ENCODE assay signal across 18 cellular contexts in the genomic region with DNA sequence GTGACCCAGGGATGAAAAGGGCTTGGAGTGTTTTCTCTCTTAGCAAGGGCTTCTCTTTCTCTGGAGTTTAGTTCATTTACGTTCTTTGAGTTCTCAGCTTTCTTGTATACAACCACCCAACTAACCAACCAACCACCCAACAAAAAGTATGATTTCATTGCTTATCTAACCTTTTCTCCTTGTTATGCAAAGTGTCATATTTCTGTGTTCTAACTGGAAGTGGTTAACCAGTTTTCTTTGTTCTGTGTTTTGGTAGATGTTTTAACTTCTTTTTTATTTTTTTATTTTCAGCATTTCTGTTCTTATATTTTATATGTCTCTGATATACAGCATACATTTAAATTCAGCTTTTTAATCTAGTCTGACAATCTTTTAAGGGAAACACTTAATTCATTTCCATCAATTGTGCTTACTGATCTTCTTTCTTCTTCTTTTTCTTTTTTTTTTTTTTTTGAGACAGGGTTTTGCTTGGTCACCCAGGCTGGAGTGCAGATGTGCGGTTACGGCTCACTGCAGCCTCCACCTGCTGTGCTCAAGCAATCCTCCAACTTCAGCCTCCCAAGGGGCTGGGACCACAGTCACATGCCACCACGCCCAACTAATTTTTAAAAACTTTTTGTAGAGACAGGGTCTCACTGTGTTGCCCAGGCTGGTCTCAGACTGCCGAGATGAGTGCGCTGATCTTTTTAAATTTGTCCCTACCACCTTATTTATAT. TPM values are rescaled to one million over a fixed set of nuclear protein-coding genes. Genes with fewer than 3 reads are reported as not detected.
DNase-seq lines count a peak whose midpoint lies in the region; ATAC-seq, FAIRE-seq and TF ChIP-seq lines count a peak whose summit lies in the region.
"Had no signal": no experiment of that assay in that cellular context is flagged by ENCODE, and none has a peak within 500 bp of the region (broad histone marks: within the 10 kb centered on the region; RNA-seq: fewer than 3 reads in every experiment).

No MANE protein-coding gene starts in this region.

- H2BK120ac ChIP-seq in trophoblast cell (ENCODE audit: insufficient read depth, low read length, poor library complexity), result no peak overlapping the region

- POLR2A ChIA-PET in K562 (lab: Yijun Ruan, JAX), result interaction anchor here (1.9 kb wide), 1 partner anchor 15 kb away, joined by 5 read pairs; no protein-coding TSS in a partner anchor

- H3K23ac ChIP-seq in trophoblast cell (ENCODE audit: low read length), result no peak overlapping the region

- H3K9me1 ChIP-seq in K562 (ENCODE audit: control insufficient read depth, insufficient read depth, low read length), result no peaks in the 10 kb centered on the region

- TF ChIP-seq CTCF in K562 (IDR thresholded peaks at IDR 0.05 in 2 of 3, conservative IDR thresholded peaks at IDR 0.05 in 1 of 3; ENCODE audit: insufficient read depth in 2 of 3, low read depth in 1 of 3, low read length in 3 of 3), result no peak

- H3K79me2 ChIP-seq in Karpas-422 (ENCODE audit: low read length) (peaks cover 79% of the 10 kb centered on the region), K562 (ENCODE audit: control insufficient read depth, insufficient read depth, low read length) (peaks cover 76% of the 10 kb centered on the region), trophoblast cell (ENCODE audit: control insufficient read depth, insufficient read depth, low read length, poor library complexity) (no peaks in the 10 kb centered on the region)

- FAIRE-seq in K562 (lab: Jason Lieb, UNC), result no peak
- FAIRE-seq: bronchial epithelial cell had no signal

- no peak overlapping the region for H3K4me3 Mint-ChIP-seq in activated CD8-positive, alpha-beta memory T cell treated with anti-CD3 and anti-CD28 coated beads, Interleukin-2, amount 10 ng/mL, durations not matched to agents 7 days and 5 days
- H3K4me3 Mint-ChIP-seq: neural crest cell had no signal

- H2AFZ ChIP-seq in Karpas-422 (ENCODE audit: low read length) (no peak overlapping the region), K562 (ENCODE audit: low read depth, low read length) (no peak overlapping the region), trophoblast cell (ENCODE audit: insufficient read depth, low read length, poor library complexity) (no peak overlapping the region)
- H2AFZ ChIP-seq: GM23248 had no signal

- H4K20me1 ChIP-seq in Karpas-422 (ENCODE audit: insufficient read depth, low read depth, low read length) (peaks cover 5% of the 10 kb centered on the region; the same call in 1 of the 2 replicates), K562 (replicated peaks; ENCODE audit: control insufficient read depth, insufficient read depth, low read length) (no peaks in the 10 kb centered on the region)

- BruUV-seq in K562 (replicated peaks; lab: Mats Ljungman, UMichigan), result no TSS peak

- H4K91ac ChIP-seq in trophoblast cell (ENCODE audit: low read depth, low read length), result no peak overlapping the region

- no peak overlapping the region for H2AK5ac ChIP-seq in trophoblast cell (ENCODE audit: low read length)

- no peak overlapping the region for H4K12ac ChIP-seq in trophoblast cell (ENCODE audit: low read depth, low read length)

- peaks cover 25% of the 10 kb centered on the region for H3K36me3 ChIP-seq in Karpas-422 (ENCODE audit: insufficient read depth, low read length)
- H3K36me3 ChIP-seq in K562 (ENCODE audit: control insufficient read depth, insufficient read depth, low read length), result peaks cover 10% of the 10 kb centered on the region; the same call in 2 of the 3 replicates
- H3K36me3 ChIP-seq in trophoblast cell (ENCODE audit: control insufficient read depth in 1 of 2, insufficient read depth in 2 of 2, low read length in 2 of 2), result peaks cover 0 to 1% of the 10 kb centered on the region in 2 experiments
- H3K36me3 ChIP-seq: lower lobe of right lung, right atrium auricular region, thoracic aorta had no signal

- CTCF ChIA-PET in activated CD8-positive, alpha-beta memory T cell treated with anti-CD3 and anti-CD28 coated beads, Interleukin-2, amount 10 ng/mL, durations not matched to agents 7 days and 5 days (lab: Charles Lee), result interaction anchor here (1.5 kb wide), 1 partner anchor 10 kb away, joined by 3 read pairs; no protein-coding TSS in a partner anchor
- CTCF ChIA-PET in K562 (lab: Yijun Ruan, JAX; ENCODE audit: low intra/inter-chr PET ratio), result no interaction called here

- H3K9me2 ChIP-seq in Karpas-422 (replicated peaks; ENCODE audit: insufficient read depth, low read length), result no peaks in the 10 kb centered on the region

- H3K9ac ChIP-seq in Karpas-422 (ENCODE audit: low read length), result peak overlapping the region; percentile 6; the same call in 1 of the 2 replicates
- no peak overlapping the region for H3K9ac ChIP-seq in K562 (ENCODE audit: insufficient read depth in 1 of 2, low read depth in 2 of 2, low read length in 2 of 2)
- H3K9ac ChIP-seq in trophoblast cell (ENCODE audit: low read length), result no peak overlapping the region
- H3K9ac ChIP-seq: GM23248 had no signal

- 96% methylated on average over 4 of the region's 6 CpGs for WGBS in K562 (ENCODE audit: insufficient coverage, low coverage, missing lambda C conversion rate)
- WGBS in trophoblast cell (ENCODE audit: extremely low coverage, insufficient coverage, insufficient read length), result no CpG with 5 or more reads among the region's 6 CpGs

- intact Hi-C loops in K562 (cut with micrococcal nuclease), result no loop called here

- H3K4me2 ChIP-seq in Karpas-422 (ENCODE audit: low read depth, low read length, poor library complexity, severe bottlenecking) (peak overlapping the region; percentile 80), K562 (ENCODE audit: insufficient read depth, low read length) (no peak overlapping the region), trophoblast cell (ENCODE audit: low read length) (no peak overlapping the region)

- H3K27me3 Mint-ChIP-seq in activated CD8-positive, alpha-beta memory T cell treated with anti-CD3 and anti-CD28 coated beads, Interleukin-2, amount 10 ng/mL, durations not matched to agents 7 days and 5 days, result no peaks in the 10 kb centered on the region

- H2BK5ac ChIP-seq in trophoblast cell (ENCODE audit: low read depth, low read length, poor library complexity), result no peak overlapping the region

- peak; percentile 45 for ATAC-seq in activated CD8-positive, alpha-beta memory T cell treated with anti-CD3 and anti-CD28 coated beads, Interleukin-2, amount 10 ng/mL, durations not matched to agents 7 days and 5 days
- ATAC-seq in K562, result no peak
- no peak for ATAC-seq in HG02763 (IDR thresholded peaks at IDR 0.05; ENCODE audit: unreplicated experiment)
- ATAC-seq in HG03520 (IDR thresholded peaks at IDR 0.05; ENCODE audit: unreplicated experiment), result no peak
- ATAC-seq in HG02571 (IDR thresholded peaks at IDR 0.05; ENCODE audit: unreplicated experiment), result no peak
- ATAC-seq: lower lobe of right lung had no signal

- TF ChIP-seq POLR2A in K562 (conservative IDR thresholded peaks at IDR 0.05), result no peak

- H3K27me3 ChIP-seq in Karpas-422 (ENCODE audit: low read length) (no peaks in the 10 kb centered on the region), K562 (ENCODE audit: control insufficient read depth in 2 of 2, insufficient read depth in 2 of 2, low read length in 2 of 2) (no peaks in the 10 kb centered on the region), trophoblast cell (ENCODE audit: insufficient read depth, low read length) (no peaks in the 10 kb centered on the region)
- H3K27me3 ChIP-seq: right atrium auricular region had no signal

- peaks cover 32% of the 10 kb centered on the region for H3K4me1 Mint-ChIP-seq in activated CD8-positive, alpha-beta memory T cell treated with anti-CD3 and anti-CD28 coated beads, Interleukin-2, amount 10 ng/mL, durations not matched to agents 7 days and 5 days
- H3K4me1 Mint-ChIP-seq: neural crest cell had no signal

- no peak overlapping the region for H2BK12ac ChIP-seq in trophoblast cell (ENCODE audit: low read length)

- no peak for TF ChIP-seq RAD21 in K562 (CRISPR knock-in tag; conservative IDR thresholded peaks at IDR 0.05 in 1 of 2, IDR thresholded peaks at IDR 0.05 in 1 of 2)

- H3K79me1 ChIP-seq in trophoblast cell (ENCODE audit: low read length), result no peaks in the 10 kb centered on the region

- H3K18ac ChIP-seq in trophoblast cell (ENCODE audit: low read length), result peak overlapping the region; percentile 82

- no peak overlapping the region for H3K14ac ChIP-seq in trophoblast cell (ENCODE audit: low read length)

- peak overlapping the region; percentile 49 for H3K27ac Mint-ChIP-seq in activated CD8-positive, alpha-beta memory T cell treated with anti-CD3 and anti-CD28 coated beads, Interleukin-2, amount 10 ng/mL, durations not matched to agents 7 days and 5 days

- H3K27ac ChIP-seq in Karpas-422 (ENCODE audit: low read length), result peak overlapping the region; percentile 94
- no peak overlapping the region for H3K27ac ChIP-seq in K562 (ENCODE audit: extremely low read depth, low read depth, low read length)
- H3K27ac ChIP-seq in trophoblast cell (ENCODE audit: low read depth, low read length), result no peak overlapping the region
- H3K27ac ChIP-seq: GM23248, lower lobe of right lung, right atrium auricular region, thoracic aorta had no signal

- H3K4me3 ChIP-seq in Karpas-422 (ENCODE audit: low read length) (peak overlapping the region; percentile 5; the same call in 1 of the 2 replicates), K562 (no peak overlapping the region), trophoblast cell (ENCODE audit: low read depth, low read length) (no peak overlapping the region)
- H3K4me3 ChIP-seq: GM23248, lower lobe of right lung, right atrium auricular region, thoracic aorta had no signal

- no peak overlapping the region for H4K8ac ChIP-seq in trophoblast cell (ENCODE audit: low read depth, low read length)

- H3K9me3 ChIP-seq in Karpas-422 (ENCODE audit: low read length) (no peaks in the 10 kb centered on the region), K562 (replicated peaks; ENCODE audit: control insufficient read depth, insufficient read depth, low read depth, low read length) (peaks cover 2% of the 10 kb centered on the region; the same call in 1 of the 2 replicates), trophoblast cell (ENCODE audit: insufficient read depth, low read depth, low read length) (no peaks in the 10 kb centered on the region)

- no peak for DNase-seq in activated CD8-positive, alpha-beta memory T cell treated with anti-CD3 and anti-CD28 coated beads, Interleukin-2, amount 10 ng/mL, durations not matched to agents 7 days and 5 days
- no peak for DNase-seq in activated CD8-positive, alpha-beta memory T cell treated with anti-CD3 and anti-CD28 coated beads, Interleukin-2, amount 50 U/mL, for 48 hours
- DNase-seq in Karpas-422, result peak; percentile 88
- DNase-seq in K562 (ENCODE audit: extremely low read depth in 1 of 4, low spot score in 3 of 4), result no peak
- no peak for DNase-seq in trophoblast cell
- DNase-seq: activated gamma-delta T cell; effector CD4-positive, alpha-beta T cell; foreskin melanocyte; GM23248; lower lobe of right lung; stimulated activated CD4-positive, alpha-beta T cell treated with anti-CD3 and anti-CD28 coated beads, Interleukin-1b, Interleukin-23, amount 100 ng/mL, for 48 hours had no signal

- in situ Hi-C loops in K562 (cut with MboI), result no loop called here

- TF ChIP-seq EP300 in K562 (IDR thresholded peaks at IDR 0.05; ENCODE audit: low read length), result no peak

- H3K4me1 ChIP-seq in Karpas-422 (ENCODE audit: low read length), result peaks cover 63% of the 10 kb centered on the region
- H3K4me1 ChIP-seq in K562 (replicated peaks in 1 of 2; ENCODE audit: control insufficient read depth in 2 of 2, insufficient read depth in 2 of 2, low read length in 2 of 2), result peaks cover 0 to 21% of the 10 kb centered on the region in 2 experiments; a peak in 3 of 5 replicates
- H3K4me1 ChIP-seq in trophoblast cell (ENCODE audit: control insufficient read depth in 1 of 2, insufficient read depth in 2 of 2, low read length in 2 of 2), result peaks cover 0 to 4% of the 10 kb centered on the region in 2 experiments

- H3K9me3 Mint-ChIP-seq in activated CD8-positive, alpha-beta memory T cell treated with anti-CD3 and anti-CD28 coated beads, Interleukin-2, amount 10 ng/mL, durations not matched to agents 7 days and 5 days (ENCODE audit: low read depth), result peaks cover 5% of the 10 kb centered on the region

- no peak overlapping the region for H3K4ac ChIP-seq in trophoblast cell (ENCODE audit: low read depth, low read length)

- H3K36me3 Mint-ChIP-seq in activated CD8-positive, alpha-beta memory T cell treated with anti-CD3 and anti-CD28 coated beads, Interleukin-2, amount 10 ng/mL, durations not matched to agents 7 days and 5 days, result peaks cover 24% of the 10 kb centered on the region

RNA-seq across cellular contexts. Expression of gene NLK, which starts 29.6 kb away (rescaled TPM):
- 10 to 100 TPM; 13.1 to 16.1 TPM for total RNA-seq in activated CD8-positive, alpha-beta memory T cell treated with anti-CD3 and anti-CD28 coated beads, Interleukin-2, amount 10 ng/mL, durations not matched to agents 7 days and 5 days
- total RNA-seq in Karpas-422 (2014; rRNA removed; shearing (Covaris generic); ENCODE audit: low replicate concordance), result 36.0 and 60.0 TPM in 2 replicates
- 88.0 and 129 TPM in 2 replicates for total RNA-seq in K562 (2011; cell fraction: chromatin; rRNA removed; ENCODE audit: low replicate concordance)
- 64.0 and 66.8 TPM in 2 replicates for total RNA-seq in K562 (2011; cell fraction: nucleolus; rRNA removed)
- 80.4 and 113 TPM in 2 replicates for total RNA-seq in K562 (2011; cell fraction: nucleoplasm; rRNA removed)
- total RNA-seq in K562 (2014; rRNA removed) (25.7 and 25.8 TPM in 2 replicates), K562 (2014; rRNA removed; fragmentation: Illumina TruSeq; extraction: Trizol) (26.3 and 29.8 TPM in 2 replicates), K562 (2015; rRNA removed; fragmentation: Illumina TruSeq; extraction: Trizol) (33.2 and 33.7 TPM in 2 replicates), K562 (2021) (29.1 and 29.2 TPM in 2 replicates)
- polyA plus RNA-seq in K562 (2011; rRNA removed) (44.4 and 59.6 TPM in 2 replicates), K562 (2014; fragmentation: Illumina TruSeq; extraction: Trizol) (30.5 and 33.7 TPM in 2 replicates), K562 (2014; fragmentation: Nextera tagmentation; extraction: Ambion mirVana) (10 to 100 TPM; 10.9 to 11.1 TPM), K562 (2014; rRNA removed) (26.7 and 27.7 TPM in 2 replicates)
- polyA plus RNA-seq in K562 (2011; cell fraction: cytosol; rRNA removed), result 26.6 and 30.8 TPM in 2 replicates
- 92.1 and 137 TPM in 2 replicates for polyA plus RNA-seq in K562 (2011; cell fraction: nucleus; rRNA removed)
- polyA plus RNA-seq in K562 (2012), result 24.3 and 28.6 TPM in 2 replicates
- 58.5 and 80.6 TPM in 2 replicates for polyA minus RNA-seq in K562 (2011; rRNA and poly(A)+ RNA removed)
- polyA minus RNA-seq in K562 (2011; cell fraction: cytosol; rRNA and poly(A)+ RNA removed), result 21.7 and 34.5 TPM in 2 replicates
- polyA minus RNA-seq in K562 (2011; cell fraction: nucleus; rRNA and poly(A)+ RNA removed), result 64.1 and 102 TPM in 2 replicates
- 29.9 and 31.7 TPM in 2 replicates for polyA plus RNA-seq in trophoblast cell (2013)
